ENCODE assay signal across 35 cellular contexts in the genomic region with DNA sequence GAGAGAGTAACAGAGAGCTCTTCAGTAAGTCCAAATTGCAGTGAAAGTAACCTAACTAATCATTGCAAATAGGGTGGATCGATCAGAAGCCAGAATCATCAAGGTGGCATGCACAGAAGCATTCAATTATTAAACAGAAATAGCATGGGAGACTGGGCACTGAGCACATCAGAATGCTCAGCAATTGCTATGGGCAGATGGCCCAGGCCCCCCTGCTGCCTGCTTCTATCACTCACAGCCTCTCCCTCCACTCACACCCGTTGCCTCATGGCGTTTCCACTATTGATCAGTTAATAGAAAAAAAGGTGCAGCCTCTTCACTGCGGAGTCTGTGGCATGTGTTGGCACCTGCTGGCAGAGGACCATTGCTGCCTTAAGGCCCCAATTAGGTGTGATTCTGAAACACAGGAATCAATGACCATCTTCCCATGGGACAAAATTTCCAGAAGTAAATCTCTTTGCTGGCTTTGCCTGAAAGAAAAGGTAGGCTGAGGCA. TPM values are rescaled to one million over a fixed set of nuclear protein-coding genes. Genes with fewer than 3 reads are reported as not detected.
"Had no signal": no experiment of that assay in that cellular context is flagged by ENCODE, and none has a peak within 500 bp of the region (broad histone marks: within the 10 kb centered on the region; RNA-seq: fewer than 3 reads in every experiment).

No MANE protein-coding gene starts in this region.

- DNase-seq: activated CD4-positive, alpha-beta memory T cell treated with anti-CD3 and anti-CD28 coated beads for 36 hours; activated CD4-positive, alpha-beta T cell treated with anti-CD3 and anti-CD28 coated beads for 4 hours; activated CD4-positive, alpha-beta T cell treated with anti-CD3 and anti-CD28 coated beads, Interleukin-2, amount 50 U/mL, for 1 hour; activated CD4-positive, CD25-positive, alpha-beta regulatory T cell treated with anti-CD3 and anti-CD28 coated beads, Interleukin-2, amount 50 U/mL, for 72 hours; activated CD8-positive, alpha-beta memory T cell treated with anti-CD3 and anti-CD28 coated beads, Interleukin-2, amount 50 U/mL, for 4 hours; activated gamma-delta T cell treated with Interleukin-2 at 50 U/mL for 16 hours; activated naive CD4-positive, alpha-beta T cell treated with anti-CD3 and anti-CD28 coated beads for 36 hours; activated T-cell treated with anti-CD3 and anti-CD28 coated beads for 4 hours; activated T-cell treated with anti-CD3 and anti-CD28 coated beads, Interleukin-2, amount 50 U/mL, for 4 hours; adrenal gland; body of pancreas; cerebellar nuclear complex; Karpas-422; KBM-7; NCI-H1048; NCI-H1417; NCI-H146; NCI-H187; NCI-H2029 treated with DMSO at 0.1 percent for 48 hours; NCI-H2107; NCI-H226; NCI-H446 treated with DMSO at 0.1 percent for 48 hours; NCI-H526; NCI-H774; SHP77 treated with DMSO at 0.1 percent for 48 hours; SK-N-SH had no signal

RNA-seq across cellular contexts. Expression of gene HTR5A, which starts 11.2 kb away (rescaled TPM):
- total RNA-seq: activated CD4-positive, alpha-beta memory T cell treated with anti-CD3 and anti-CD28 coated beads for 36 hours; activated naive CD4-positive, alpha-beta T cell treated with anti-CD3 and anti-CD28 coated beads for 36 hours; activated naive CD4-positive, alpha-beta T cell treated with anti-CD3 and anti-CD28 coated beads, Interleukin-2, amount 50 U/mL, for 72 hours; activated T-cell treated with anti-CD3 and anti-CD28 coated beads, Interleukin-2, amount 50 U/mL, for 4 hours; activated T-helper 1 cell treated with anti-CD3 and anti-CD28 coated beads, Interleukin-12 subunit alpha, Interleukin-12 subunit beta, Interleukin-2, Interleukin-4 antibody, amounts not matched to agents 30 ng/mL and 10 ng/mL and 1 ng/mL, durations not matched to agents 14 hours and 24 hours and 36 hours; adrenal gland; astrocyte; body of pancreas; breast epithelium; cardiac septum; MCF 10A; RPMI7951; SJSA1; WTC11 had no signal
